ENCODE assay signal across 13 cellular contexts in genomic region chr4:156193800-156194199, GRCh38.
DNase-seq lines count a peak whose midpoint lies in the region; ATAC-seq and TF ChIP-seq lines count a peak whose summit lies in the region.
"Had no signal": no experiment of that assay in that cellular context is flagged by ENCODE, and none has a peak within 500 bp of the region (broad histone marks: within the 10 kb centered on the region; RNA-seq: fewer than 3 reads in every experiment).

No MANE protein-coding gene starts in this region.

- no peaks in the 10 kb centered on the region for H3K36me3 ChIP-seq in A673 (ENCODE audit: insufficient read depth, low read length, poor library complexity, severe bottlenecking)

- POLR2A ChIA-PET in A673 (lab: Charles Lee; ENCODE audit: low non-redundant PET) = no interaction called here

- no peaks in the 10 kb centered on the region for H3K9me3 ChIP-seq in A673 (ENCODE audit: low read depth, low read length, poor library complexity, severe bottlenecking)

- H3K4me3 ChIP-seq in A673 (ENCODE audit: low read depth, low read length, poor library complexity, severe bottlenecking) = no peak overlapping the region
- no peak overlapping the region for H3K4me3 ChIP-seq in fibroblast of villous mesenchyme (ENCODE audit: low read depth, low read length)

- intact Hi-C loops in A673 (cut with micrococcal nuclease; ENCODE audit: unreplicated experiment) = loop anchor here (10.0 kb wide), 1 partner anchor 1049 kb away; no protein-coding TSS in a partner anchor

- ATAC-seq in GM21360 (IDR thresholded peaks at IDR 0.05; ENCODE audit: unreplicated experiment) = peak; percentile 25
- no peak for ATAC-seq in HG03565 (IDR thresholded peaks at IDR 0.05; ENCODE audit: unreplicated experiment)
- ATAC-seq: activated CD4-positive, alpha-beta T cell treated with anti-CD3 and anti-CD28 coated beads for 36 hours; activated naive CD4-positive, alpha-beta T cell treated with anti-CD3 and anti-CD28 coated beads, Interleukin-2, amount 50 U/mL, for 72 hours had no signal

- TF ChIP-seq CTCF in A673 (conservative IDR thresholded peaks at IDR 0.05; ENCODE audit: low read depth, low read length) (no peak), fibroblast of villous mesenchyme (IDR thresholded peaks at IDR 0.05; ENCODE audit: insufficient read depth, low read depth, low read length) (no peak)

- peak; percentile 6 for DNase-seq in A673 (ENCODE audit: low spot score)
- peak; percentile 87 for DNase-seq in NCI-H446 treated with DMSO at 0.1 percent for 48 hours (lab: John Stamatoyannopoulos, UW)
- DNase-seq in fibroblast of villous mesenchyme (ENCODE audit: low read depth) = peak; percentile 47
- no peak for DNase-seq in retina
- DNase-seq in DMS153 treated with DMSO at 0.1 percent for 48 hours (lab: John Stamatoyannopoulos, UW; ENCODE audit: unreplicated experiment) = no peak
- no peak for DNase-seq in AG20443 (ENCODE audit: low spot score)
- DNase-seq: activated CD4-positive, alpha-beta T cell treated with anti-CD3 and anti-CD28 coated beads for 36 hours; activated T-cell treated with anti-CD3 and anti-CD28 coated beads for 4 hours; DND-41; nucleus accumbens had no signal

- no TSS peak for BruUV-seq in A673 (replicated peaks; lab: Mats Ljungman, UMichigan)

- H3K4me1 ChIP-seq in A673 (ENCODE audit: insufficient read depth, low read length, poor library complexity, severe bottlenecking) = peaks cover 5% of the 10 kb centered on the region

- no peaks in the 10 kb centered on the region for H3K27me3 ChIP-seq in A673 (replicated peaks; ENCODE audit: insufficient read depth, low read depth, low read length, poor library complexity)

- H3K27ac ChIP-seq in A673 (ENCODE audit: low read depth, low read length, poor library complexity, severe bottlenecking) = no peak overlapping the region

- CTCF ChIA-PET in A673 (lab: Charles Lee) = no interaction called here

Comparison
In these comparisons a context has a peak if more than half of its experiments do, and no peak if none do; other contexts are left out.
1. DNase-seq: peak in A673 (single experiment), NCI-H446 treated with DMSO at 0.1 percent for 48 hours (single experiment) and fibroblast of villous mesenchyme (single experiment); none in retina (single experiment), DMS153 treated with DMSO at 0.1 percent for 48 hours (single experiment) and AG20443 (single experiment).